ENCODE assay signal across 8 cellular contexts in genomic region chr2:73111300-73112025, GRCh38. TPM values are rescaled to one million over a fixed set of nuclear protein-coding genes. Genes with fewer than 3 reads are reported as not detected.
DNase-seq lines count a peak whose midpoint lies in the region; ATAC-seq and TF ChIP-seq lines count a peak whose summit lies in the region.

No MANE protein-coding gene starts in this region.

- H3K4me1 Mint-ChIP-seq in Caco-2 (ENCODE audit: low read depth, unreplicated experiment) = peaks cover 15% of the 10 kb centered on the region

- peak overlapping the region; percentile 79 for H3K27ac ChIP-seq in right cardiac atrium (ENCODE audit: low read length)

- peak overlapping the region; percentile 78 for H3K27ac Mint-ChIP-seq in Caco-2 (ENCODE audit: unreplicated experiment)
- peak overlapping the region; percentile 73 to 88 for H3K27ac Mint-ChIP-seq in activated naive CD4-positive, alpha-beta T cell treated with anti-CD3 and anti-CD28 coated beads, Interleukin-2, amount 50 U/mL, for 72 hours

- H3K4me1 ChIP-seq in Caco-2 (peaks cover 13% of the 10 kb centered on the region), right cardiac atrium (ENCODE audit: control insufficient read depth, insufficient read depth, low read length) (peaks cover 18% of the 10 kb centered on the region)

- POLR2A ChIA-PET in Caco-2 (lab: Charles Lee) = interaction anchor here (0.6 kb wide), 1 partner anchor 25 kb away, joined by 4 read pairs; no protein-coding TSS in a partner anchor

- no peak for TF ChIP-seq CTCF in Caco-2 (IDR thresholded peaks at IDR 0.05; ENCODE audit: insufficient read depth in 1 of 2, low read depth in 1 of 2, low read length in 1 of 2, severe bottlenecking in 1 of 2, unreplicated experiment in 1 of 2)

- intact Hi-C loops in Caco-2 (cut with micrococcal nuclease; ENCODE audit: unreplicated experiment) (loop anchor here (2.0 to 5.0 kb wide), 2 partner anchors 27 to 194 kb away; partner anchors contain the start of gene EMX1), right cardiac atrium (cut with DNase I) (no loop called here)

- ATAC-seq in activated naive CD4-positive, alpha-beta T cell treated with anti-CD3 and anti-CD28 coated beads, Interleukin-2, amount 50 U/mL, for 72 hours = peak in 1 of 2 donors; percentile 13
- peak; percentile 62 to 83 for ATAC-seq in right cardiac atrium

- H3K36me3 ChIP-seq in Caco-2 (ENCODE audit: control insufficient read depth, insufficient read depth, low read length) = no peaks in the 10 kb centered on the region; the same call in 1 of the 2 replicates

- no TSS peak for BruUV-seq in Caco-2 (replicated peaks; lab: Mats Ljungman, UMichigan)

- peaks cover 6% of the 10 kb centered on the region for H3K36me3 Mint-ChIP-seq in Caco-2 (ENCODE audit: insufficient read depth, unreplicated experiment)
- H3K36me3 Mint-ChIP-seq in activated naive CD4-positive, alpha-beta T cell treated with anti-CD3 and anti-CD28 coated beads, Interleukin-2, amount 50 U/mL, for 72 hours = peaks cover 5 to 10% of the 10 kb centered on the region in 2 donors

- H3K27me3 Mint-ChIP-seq in Caco-2 (ENCODE audit: insufficient read depth, unreplicated experiment) = no peaks in the 10 kb centered on the region

- H3K9me3 ChIP-seq in Caco-2 = no peaks in the 10 kb centered on the region
- H3K9me3 ChIP-seq in right cardiac atrium (ENCODE audit: control insufficient read depth, low read length) = no peaks in the 10 kb centered on the region

- no peaks in the 10 kb centered on the region; the same call in 1 of the 2 replicates for H3K27me3 ChIP-seq in Caco-2 (replicated peaks; ENCODE audit: control insufficient read depth, insufficient read depth, low read length)
- H3K27me3 ChIP-seq in right cardiac atrium (ENCODE audit: control insufficient read depth, insufficient read depth) = no peaks in the 10 kb centered on the region

- no peaks in the 10 kb centered on the region for H3K9me3 Mint-ChIP-seq in Caco-2 (ENCODE audit: unreplicated experiment)
- H3K9me3 Mint-ChIP-seq in activated naive CD4-positive, alpha-beta T cell treated with anti-CD3 and anti-CD28 coated beads, Interleukin-2, amount 50 U/mL, for 72 hours = no peaks in the 10 kb centered on the region

- DNase-seq in Caco-2 (peak; percentile 57 to 63), LoVo (ENCODE audit: low spot score) (peak; percentile 64), right cardiac atrium (peak in 2 of 3 donors; percentile 59 to 80), renal cortical epithelial cell (ENCODE audit: low read depth) (peak; percentile 76), epidermal melanocyte (ENCODE audit: insufficient read length, low spot score) (no peak), pons (ENCODE audit: low spot score) (no peak), GM19238 (ENCODE audit: insufficient read length, low spot score) (no peak)
- peak in 1 of 2 donors; percentile 15 for DNase-seq in activated naive CD4-positive, alpha-beta T cell treated with anti-CD3 and anti-CD28 coated beads, Interleukin-2, amount 50 U/mL, for 72 hours (ENCODE audit: low spot score in 2 of 2)

- WGBS in right cardiac atrium = 17% methylated on average over 14 of the region's 14 CpGs

- CTCF ChIA-PET in Caco-2 (lab: Charles Lee) = interaction anchor here (0.6 to 2.0 kb wide), 5 partner anchors 19 to 213 kb away, joined by 3 to 14 read pairs (median 4); no protein-coding TSS in a partner anchor

- H3K4me3 Mint-ChIP-seq in Caco-2 (ENCODE audit: unreplicated experiment) = peak overlapping the region; percentile 81

- H3K4me3 ChIP-seq in Caco-2 (ENCODE audit: low read depth, low read length) (peak overlapping the region; percentile 92), right cardiac atrium (ENCODE audit: low read length) (peak overlapping the region; percentile 79)

RNA-seq across cellular contexts. Expression of gene RAB11FIP5, which starts 1.3 kb away (rescaled TPM):
- total RNA-seq in Caco-2 (2022) (17.3 and 17.4 TPM in 2 replicates), right cardiac atrium (10 to 100 TPM; 23.6 to 27.3 (median 25.9) TPM), renal cortical epithelial cell (43.4 and 102 TPM in 2 replicates)
- total RNA-seq in activated naive CD4-positive, alpha-beta T cell treated with anti-CD3 and anti-CD28 coated beads, Interleukin-2, amount 50 U/mL, for 72 hours = 10 to 100 TPM in 1 of 2 donors, 1 to 10 TPM in 1; 8.3 to 27.9 TPM
- polyA plus RNA-seq in right cardiac atrium = 17.2 TPM

RNA-seq across cellular contexts. Expression of gene SFXN5, which starts 40.0 kb away (rescaled TPM):
- total RNA-seq in Caco-2 (2022) = 26.8 and 31.3 TPM in 2 replicates
- total RNA-seq in activated naive CD4-positive, alpha-beta T cell treated with anti-CD3 and anti-CD28 coated beads, Interleukin-2, amount 50 U/mL, for 72 hours = 10 to 100 TPM in 1 of 2 donors, 1 to 10 TPM in 1; 5.2 to 16.0 TPM
- total RNA-seq in right cardiac atrium = 10 to 100 TPM; 10.1 to 12.1 (median 10.8) TPM
- 7.6 TPM for polyA plus RNA-seq in right cardiac atrium
- total RNA-seq in renal cortical epithelial cell = 5.9 and 16.0 TPM in 2 replicates

Comparison
In these comparisons a context has a peak if more than half of its experiments do, and no peak if none do; other contexts are left out.
1. DNase-seq: peak in Caco-2 (2 of 2), LoVo (single experiment), right cardiac atrium (2 of 3) and renal cortical epithelial cell (single experiment); none in epidermal melanocyte (single experiment), pons (single experiment) and GM19238 (single experiment).